Comparison of ENCODE assay signal across 8 cellular contexts in the genomic region with DNA sequence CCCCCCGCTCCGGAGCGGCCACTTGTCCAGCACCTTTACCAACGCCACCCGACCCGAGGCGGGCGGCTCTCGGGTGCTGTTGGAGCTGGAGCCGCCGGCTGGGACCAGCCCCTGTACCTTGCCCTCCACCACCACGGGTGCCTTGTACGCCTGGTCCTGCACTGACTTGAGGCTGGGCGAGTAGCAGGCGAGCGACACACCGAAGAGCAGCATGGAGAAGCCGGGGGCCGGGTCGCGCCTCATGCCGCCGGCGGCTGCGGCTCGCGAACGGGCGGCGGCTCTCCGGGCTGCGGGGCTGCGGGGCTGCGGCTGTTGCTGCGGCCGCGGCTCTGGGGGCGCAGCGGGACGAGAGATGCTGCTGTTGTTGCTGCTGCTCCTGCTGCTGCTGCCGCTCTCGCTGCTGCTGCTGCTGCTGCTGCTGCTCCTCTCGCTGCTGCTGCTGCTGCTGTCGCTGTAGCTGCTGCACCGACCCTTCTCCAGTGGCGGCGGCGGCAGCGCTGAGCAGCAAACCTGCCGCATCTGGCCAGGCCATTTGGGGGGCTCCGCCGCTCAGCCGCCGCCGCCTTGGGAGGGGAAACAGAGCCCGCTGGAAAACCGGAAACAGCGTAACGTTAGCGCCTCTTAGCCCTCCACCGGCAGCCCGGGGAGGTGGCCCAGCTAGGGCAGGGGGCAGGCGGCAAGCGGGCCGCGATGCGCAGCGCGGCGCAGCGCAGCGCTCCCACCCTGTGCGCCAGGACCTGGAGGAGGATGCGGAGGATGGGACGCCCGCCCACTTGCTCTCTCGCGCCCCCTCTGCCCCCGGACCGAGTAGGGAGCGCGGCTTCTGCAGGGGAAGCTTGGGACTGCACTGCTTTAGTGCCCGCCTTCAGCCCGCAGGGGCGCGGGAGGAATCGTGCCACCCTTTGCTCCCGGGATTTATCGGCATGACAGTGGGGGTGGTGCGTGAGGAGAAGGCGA. TPM values are rescaled to one million over a fixed set of nuclear protein-coding genes. Genes with fewer than 3 reads are reported as not detected.
DNase-seq lines count a peak whose midpoint lies in the region; ATAC-seq, FAIRE-seq and TF ChIP-seq lines count a peak whose summit lies in the region.

A gene (minus strand): TSS at position 749 of the 957 bp plus-strand sequence.

- H3K27ac ChIP-seq in coronary artery, result peak within 1 kb of the TSS; percentile 63 to 81

- peak; percentile 44 for TF ChIP-seq CTCF in coronary artery (IDR thresholded peaks at IDR 0.05)

- peak within 1 kb of the TSS; percentile 89 for H3K4me3 ChIP-seq in coronary artery

- FAIRE-seq in GM12892 (lab: Jason Lieb, UNC), result no peak

- TF ChIP-seq POLR2A in GM12892 (IDR thresholded peaks at IDR 0.05; ENCODE audit: low read depth, low read length), result no peak; the same call in 1 of the 2 replicates

- DNase-seq in GM12892 (ENCODE audit: insufficient read length), result peak; percentile 69
- peak; percentile 69 to 75 for DNase-seq in NCI-H1930 (lab: John Stamatoyannopoulos, UW)
- peak; percentile 53 for DNase-seq in activated CD4-positive, alpha-beta T cell treated with anti-CD3 and anti-CD28 coated beads for 48 hours
- peak; percentile 84 for DNase-seq in coronary artery (ENCODE audit: low spot score)
- peak; percentile 88 for DNase-seq in left kidney (ENCODE audit: low read depth, low spot score)
- peak; percentile 43 for DNase-seq in stimulated activated CD4-positive, alpha-beta T cell treated with anti-CD3 and anti-CD28 coated beads, Interleukin-4, amount 100 ng/mL, for 1 hour
- DNase-seq in NCI-H187 treated with DMSO at 0.1 percent for 48 hours (lab: John Stamatoyannopoulos, UW), result no peak

- peak; percentile 62 for ATAC-seq in HG02610 (IDR thresholded peaks at IDR 0.05; ENCODE audit: unreplicated experiment)

RNA-seq across cellular contexts. Expression of the gene that starts here (rescaled TPM):
- 6.6 TPM for polyA plus RNA-seq in GM12892 (2012; ENCODE audit: missing spikeins)
